In genomic region chr2:64652231-64653173, GRCh38 we compare ENCODE assay signal across 8 cellular contexts. TPM values are rescaled to one million over a fixed set of nuclear protein-coding genes. Genes with fewer than 3 reads are reported as not detected.
DNase-seq lines count a peak whose midpoint lies in the region; ATAC-seq and TF ChIP-seq lines count a peak whose summit lies in the region.

No MANE protein-coding gene starts in this region.

- peak overlapping the region; percentile 19 for H3K27ac ChIP-seq in PC-3 (ENCODE audit: low read length)
- H3K27ac ChIP-seq in stomach smooth muscle (ENCODE audit: low read length) = peak overlapping the region; percentile 92

- POLR2A ChIA-PET in AG04449 (lab: Yijun Ruan, JAX) (interaction anchor here (0.6 to 5.0 kb wide), 8 partner anchors 8 to 207 kb away, joined by 3 to 60 read pairs (median 8); no protein-coding TSS in a partner anchor), PC-3 (lab: Charles Lee; ENCODE audit: unreplicated experiment) (interaction anchor here (0.6 to 3.3 kb wide), 2 partner anchors 98 to 113 kb away, joined by 3 to 46 read pairs; no protein-coding TSS in a partner anchor), MCF 10A (lab: Yijun Ruan, JAX) (interaction anchor here (0.6 to 17.8 kb wide), 32 partner anchors 11 to 811 kb away, joined by 3 to 724 read pairs (median 8); partner anchors contain the start of genes ACTR2, AFTPH, CEP68 and RAB1A)

- H3K9ac ChIP-seq in PC-3 (ENCODE audit: low read length) (peak overlapping the region; percentile 78), stomach smooth muscle (ENCODE audit: low read length in 2 of 2) (peak overlapping the region; percentile 66 to 81)

- H3K27me3 ChIP-seq in PC-3 (ENCODE audit: low read length) (no peaks in the 10 kb centered on the region), stomach smooth muscle (ENCODE audit: control insufficient read depth in 1 of 2, insufficient read depth in 2 of 2, low read length in 2 of 2) (no peaks in the 10 kb centered on the region)

- H4K20me1 ChIP-seq in PC-3 (ENCODE audit: low read length) = peaks cover 34% of the 10 kb centered on the region

- no peaks in the 10 kb centered on the region for H3K9me3 ChIP-seq in PC-3 (ENCODE audit: low read length)
- H3K9me3 ChIP-seq in stomach smooth muscle (ENCODE audit: control insufficient read depth in 2 of 2, low read length in 2 of 2) = no peaks in the 10 kb centered on the region

- intact Hi-C loops in PC-3 (cut with micrococcal nuclease) (loop anchor here (1.0 kb wide), 1 partner anchor 99 kb away; no protein-coding TSS in a partner anchor), MCF 10A (cut with micrococcal nuclease) (loop anchor here (1.0 to 2.0 kb wide), 3 partner anchors 58 to 207 kb away; no protein-coding TSS in a partner anchor)

- H3K36me3 Mint-ChIP-seq in MCF 10A (ENCODE audit: insufficient read depth, unreplicated experiment) = no peaks in the 10 kb centered on the region

- peak; percentile 23 for ATAC-seq in PC-3

- H3K9me2 ChIP-seq in PC-3 (replicated peaks; ENCODE audit: low read length) = no peaks in the 10 kb centered on the region

- H3K4me3 ChIP-seq in AG04449 (ENCODE audit: low read depth, low read length) = peak overlapping the region; percentile 77
- H3K4me3 ChIP-seq in PC-3 (ENCODE audit: low read length) = peak overlapping the region; percentile 94
- H3K4me3 ChIP-seq in stomach smooth muscle (ENCODE audit: low read length in 2 of 2) = peak overlapping the region; percentile 58 to 84

- no peaks in the 10 kb centered on the region for H3K9me3 Mint-ChIP-seq in MCF 10A (ENCODE audit: unreplicated experiment)

- H3F3A ChIP-seq in PC-3 (ENCODE audit: low read length, unreplicated experiment) = peaks cover 6% of the 10 kb centered on the region

- H3K27me3 Mint-ChIP-seq in MCF 10A (ENCODE audit: insufficient read depth, unreplicated experiment) = no peaks in the 10 kb centered on the region

- CTCF ChIA-PET in AG04449 (lab: Yijun Ruan, JAX) (interaction anchor here (0.7 to 14.2 kb wide), 24 partner anchors 8 to 321 kb away, joined by 3 to 128 read pairs (median 4); no protein-coding TSS in a partner anchor), PC-3 (lab: Charles Lee) (interaction anchor here (1.3 to 2.7 kb wide), 3 partner anchors 7 to 212 kb away, joined by 7 to 18 read pairs (median 11); no protein-coding TSS in a partner anchor), MCF 10A (lab: Yijun Ruan, JAX) (interaction anchor here (0.6 to 3.6 kb wide), 15 partner anchors 10 to 837 kb away, joined by 3 to 45 read pairs (median 4); no protein-coding TSS in a partner anchor)

- no peak overlapping the region for H2AFZ ChIP-seq in PC-3 (ENCODE audit: low read length)

- H3K4me3 Mint-ChIP-seq in MCF 10A (ENCODE audit: unreplicated experiment) = peak overlapping the region; percentile 77

- BruUV-seq in PC-3 (replicated peaks; lab: Mats Ljungman, UMichigan) (TSS peak; percentile 36), MCF 10A (replicated peaks; lab: Mats Ljungman, UMichigan) (TSS peak; percentile 22)

- H3K27ac Mint-ChIP-seq in MCF 10A (ENCODE audit: low read depth, unreplicated experiment) = peak overlapping the region; percentile 89

- no peak for DNase-seq in AG04449 (ENCODE audit: low read depth, low spot score)
- peak; percentile 35 for DNase-seq in H4 (ENCODE audit: low spot score)
- peak; percentile 68 for DNase-seq in PC-3
- DNase-seq in MCF 10A (ENCODE audit: unreplicated experiment) = peak; percentile 61
- peak; percentile 81 for DNase-seq in left kidney (ENCODE audit: low read depth, low spot score)
- DNase-seq in iPS-NIHi11 (ENCODE audit: low spot score) = no peak
- no peak for DNase-seq in GM10266 (ENCODE audit: extremely low spot score)

- H3K79me2 ChIP-seq in PC-3 (ENCODE audit: low read length) = peaks cover 72% of the 10 kb centered on the region

- H3K4me1 Mint-ChIP-seq in MCF 10A (ENCODE audit: insufficient read depth, unreplicated experiment) = peaks cover 32% of the 10 kb centered on the region

- peaks cover 53% of the 10 kb centered on the region for H3K4me1 ChIP-seq in PC-3 (ENCODE audit: insufficient read depth, low read length)
- H3K4me1 ChIP-seq in stomach smooth muscle (ENCODE audit: control insufficient read depth, insufficient read depth, low read length) = peaks cover 26% of the 10 kb centered on the region

- H3K4me2 ChIP-seq in PC-3 (ENCODE audit: low read length) = peak overlapping the region; percentile 87

- no peak for TF ChIP-seq CTCF in AG04449 (IDR thresholded peaks at IDR 0.05; ENCODE audit: insufficient read depth, low read length, missing control alignments)
- TF ChIP-seq CTCF in PC-3 (conservative IDR thresholded peaks at IDR 0.05; ENCODE audit: low read depth, low read length) = no peak
- no peak for TF ChIP-seq CTCF in MCF 10A (IDR thresholded peaks at IDR 0.05; ENCODE audit: unreplicated experiment)
- no peak for TF ChIP-seq CTCF in GM10266 (IDR thresholded peaks at IDR 0.05; ENCODE audit: control insufficient read depth, insufficient read depth, low read depth, missing control alignments)

- H3K36me3 ChIP-seq in PC-3 (ENCODE audit: low read depth, low read length) = no peaks in the 10 kb centered on the region
- no peaks in the 10 kb centered on the region for H3K36me3 ChIP-seq in stomach smooth muscle (ENCODE audit: control insufficient read depth in 2 of 2, insufficient read depth in 2 of 2, low read length in 2 of 2)

RNA-seq across cellular contexts. Expression of gene SERTAD2, which starts 1.2 kb away (rescaled TPM):
- total RNA-seq in H4 (2014; rRNA removed; shearing (Covaris generic)) = 4.9 and 6.9 TPM in 2 replicates
- total RNA-seq in PC-3 (2014; rRNA removed) (19.8 and 34.9 TPM in 2 replicates), MCF 10A (2022) (15.0 and 21.6 TPM in 2 replicates)

Comparison
In these comparisons a context has a peak if more than half of its experiments do, and no peak if none do; other contexts are left out.
1. DNase-seq: peak in H4 (single experiment), PC-3 (single experiment), MCF 10A (single experiment) and left kidney (single experiment); none in AG04449 (single experiment), iPS-NIHi11 (single experiment) and GM10266 (single experiment).
2. Peak in every context shown above with its lines, with median percentiles within 50 percentile points of each other: H3K4me3 ChIP-seq.